8 cellular contexts compared by ENCODE assay signal in genomic region chr1:22131875-22132486, GRCh38. TPM values are rescaled to one million over a fixed set of nuclear protein-coding genes. Genes with fewer than 3 reads are reported as not detected.
DNase-seq lines count a peak whose midpoint lies in the region; ATAC-seq, FAIRE-seq and TF ChIP-seq lines count a peak whose summit lies in the region.

No MANE protein-coding gene starts in this region.

- H3K27ac ChIP-seq in prostate gland, result no peak overlapping the region
- H3K27ac ChIP-seq in coronary artery, result no peak overlapping the region

- TF ChIP-seq CTCF in prostate gland (IDR thresholded peaks at IDR 0.05), result peak; percentile 66 to 87 (median 83)
- no peak for TF ChIP-seq CTCF in coronary artery (IDR thresholded peaks at IDR 0.05)

- no peaks in the 10 kb centered on the region for H3K27me3 ChIP-seq in prostate gland (replicated peaks; ENCODE audit: insufficient read depth)

- H3K4me1 ChIP-seq in prostate gland (replicated peaks), result no peaks in the 10 kb centered on the region

- H3K4me3 ChIP-seq in prostate gland (no peak overlapping the region), coronary artery (no peak overlapping the region)

- FAIRE-seq in GM12891 (lab: Jason Lieb, UNC), result peak; percentile 83

- TF ChIP-seq POLR2A in GM12891 (IDR thresholded peaks at IDR 0.05; ENCODE audit: low read depth, low read length) (no peak), erythroblast (IDR thresholded peaks at IDR 0.05; ENCODE audit: low read length) (no peak), prostate gland (IDR thresholded peaks at IDR 0.05) (no peak)

- no peak for ATAC-seq in GM18907 (IDR thresholded peaks at IDR 0.05; ENCODE audit: unreplicated experiment)

- WGBS in prostate gland, result 21% methylated on average over 10 of the region's 10 CpGs

- intact Hi-C loops in prostate gland (cut with DNase I), result no loop called here

- peak; percentile 94 for DNase-seq in GM12891 (ENCODE audit: insufficient read length, low spot score)
- DNase-seq in NCI-H2171 treated with DMSO at 0.1 percent for 48 hours (lab: John Stamatoyannopoulos, UW), result peak; percentile 33
- peak; percentile 84 for DNase-seq in activated CD8-positive, alpha-beta memory T cell treated with anti-CD3 and anti-CD28 coated beads for 24 hours
- peak; percentile 50 to 73 for DNase-seq in erythroblast (lab: John Stamatoyannopoulos, UW)
- peak; percentile 40 for DNase-seq in prostate gland (ENCODE audit: low spot score)
- DNase-seq in coronary artery (ENCODE audit: low spot score), result no peak
- DNase-seq in globus pallidus (ENCODE audit: low spot score), result no peak

- H3K9me3 ChIP-seq in prostate gland, result no peaks in the 10 kb centered on the region

- no peaks in the 10 kb centered on the region for H3K36me3 ChIP-seq in prostate gland

TF ChIP-seq in GM12891, 5 proteins besides CTCF, POLR2A, EP300 and RAD21:
- TF ChIP-seq TAF1 (IDR thresholded peaks at IDR 0.05; ENCODE audit: low read depth, low read length) (no peak), POLR2AphosphoS5 (IDR thresholded peaks at IDR 0.05; ENCODE audit: low read depth, low read length) (no peak), SPI1 (IDR thresholded peaks at IDR 0.05; ENCODE audit: low read depth, low read length) (no peak), POU2F2 (IDR thresholded peaks at IDR 0.05; ENCODE audit: low read depth, low read length) (no peak), PAX5 (IDR thresholded peaks at IDR 0.05; ENCODE audit: insufficient read depth, low read length, severe bottlenecking) (no peak)

RNA-seq across cellular contexts. Expression of gene WNT4, which starts 10.9 kb away (rescaled TPM):
- polyA plus RNA-seq in GM12891 (2012; ENCODE audit: low read depth, missing spikeins), result 0.13 TPM
- total RNA-seq in prostate gland, result 1 to 10 TPM; 3.0 to 3.4 TPM

Comparison
In these comparisons a context has a peak if more than half of its experiments do, and no peak if none do; other contexts are left out.
1. DNase-seq: peak in GM12891 (single experiment), NCI-H2171 treated with DMSO at 0.1 percent for 48 hours (single experiment), activated CD8-positive, alpha-beta memory T cell treated with anti-CD3 and anti-CD28 coated beads for 24 hours (single experiment), erythroblast (2 of 2) and prostate gland (single experiment); none in coronary artery (single experiment) and globus pallidus (single experiment).